ENCODE assay signal across 1 cellular context in genomic region chr4:184263910-184264732, GRCh38.
TF ChIP-seq lines count a peak whose summit lies in the region.

No MANE protein-coding gene starts in this region.

TF ChIP-seq in K562, 482 proteins besides CTCF, POLR2A, EP300 and RAD21 (continued from another document):
- TF ChIP-seq ZNF398 (CRISPR knock-in tag; IDR thresholded peaks at IDR 0.05) (no peak), ARID2 (IDR thresholded peaks at IDR 0.05) (0 out of 2 replicates have a peak, but pooled peaks have one; percentile 24), PML (IDR thresholded peaks at IDR 0.05; ENCODE audit: low read length) (no peak), SREBF2 (CRISPR knock-in tag; IDR thresholded peaks at IDR 0.05) (no peak)
